Comparison of ENCODE assay signal across 12 cellular contexts in the genomic region with DNA sequence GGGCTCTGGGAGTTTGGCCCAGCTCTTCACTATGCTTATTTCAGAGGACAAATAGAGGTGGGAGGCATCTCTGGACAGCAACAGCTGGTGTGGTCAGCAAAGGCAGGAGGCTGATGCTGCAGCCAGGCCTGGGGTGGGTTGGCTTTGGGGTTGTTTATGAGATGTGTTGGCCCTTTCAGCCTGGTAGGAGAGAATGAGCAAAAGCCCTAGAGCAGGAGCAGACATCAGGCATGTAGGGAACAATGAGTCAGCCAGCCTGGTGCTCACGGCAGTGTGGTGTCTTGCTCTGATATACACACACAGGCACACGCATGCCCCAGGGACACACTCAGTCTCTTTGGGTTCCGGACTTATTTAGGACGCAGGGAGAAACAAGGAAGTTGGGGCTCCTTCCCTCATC.
DNase-seq lines count a peak whose midpoint lies in the region; ATAC-seq, FAIRE-seq and TF ChIP-seq lines count a peak whose summit lies in the region.
"Had no signal": no experiment of that assay in that cellular context is flagged by ENCODE, and none has a peak within 500 bp of the region (broad histone marks: within the 10 kb centered on the region; RNA-seq: fewer than 3 reads in every experiment).

No MANE protein-coding gene starts in this region.

- H3K79me2 ChIP-seq in mesendoderm (ENCODE audit: control insufficient read depth, insufficient read depth, low read length): no peaks in the 10 kb centered on the region

- no peaks in the 10 kb centered on the region for H3K36me3 ChIP-seq in mesendoderm (ENCODE audit: control insufficient read depth, insufficient read depth, low read length)
- no peaks in the 10 kb centered on the region for H3K36me3 ChIP-seq in stomach
- no peaks in the 10 kb centered on the region for H3K36me3 ChIP-seq in small intestine (ENCODE audit: control insufficient read depth in 2 of 2, insufficient read depth in 2 of 2, low read length in 2 of 2)
- H3K36me3 ChIP-seq: left lung had no signal

- H3K27ac Mint-ChIP-seq in central memory CD8-positive, alpha-beta T cell (ENCODE audit: low read depth): peak overlapping the region; percentile 55

- no peak for ATAC-seq in central memory CD8-positive, alpha-beta T cell (replicated peaks; ENCODE audit: extremely low read depth, poor library complexity, severe bottlenecking)
- ATAC-seq in omental fat pad (ENCODE audit: low FRiP score): no peak
- ATAC-seq: left lung had no signal

- no peak for FAIRE-seq in small intestine (lab: Jason Lieb, UNC)
- FAIRE-seq: RCC 7860 had no signal

- no CpG with 5 or more reads among the region's 4 CpGs for WGBS in mesendoderm (ENCODE audit: extremely low coverage, insufficient coverage, low lambda C conversion rate)
- 75 to 86% (median 83%) methylated on average over 3 to 4 of the region's 4 CpGs for WGBS in stomach, 5 donors
- WGBS in small intestine, 3 donors: 81 to 89% (median 84%) methylated on average over 4 of the region's 4 CpGs

- H3K27ac ChIP-seq in mesendoderm (ENCODE audit: low read depth, low read length) (no peak overlapping the region), stomach (no peak overlapping the region), small intestine (ENCODE audit: low read depth in 1 of 2, low read length in 1 of 2) (no peak overlapping the region)
- H3K27ac ChIP-seq: left lung, testis had no signal

- intact Hi-C loops in stomach (cut with DNase I; ENCODE audit: low total_unique reads): no loop called here

- no peak overlapping the region for H3K18ac ChIP-seq in mesendoderm (ENCODE audit: low read length)

- no peak overlapping the region for H3K4ac ChIP-seq in mesendoderm (ENCODE audit: low read depth, low read length)

- no peak overlapping the region for H4K8ac ChIP-seq in mesendoderm (ENCODE audit: low read depth, low read length)

- no peak overlapping the region for H2BK5ac ChIP-seq in mesendoderm (ENCODE audit: low read length)

- no peak overlapping the region for H2BK15ac ChIP-seq in mesendoderm (replicated peaks; ENCODE audit: low read depth)

- H3K9me3 Mint-ChIP-seq in central memory CD8-positive, alpha-beta T cell: no peaks in the 10 kb centered on the region

- no peak overlapping the region for H3K4me3 Mint-ChIP-seq in central memory CD8-positive, alpha-beta T cell

- no peak overlapping the region for H4K5ac ChIP-seq in mesendoderm (ENCODE audit: low read length)

- H3K27me3 ChIP-seq in mesendoderm (ENCODE audit: insufficient read depth, low read length, poor library complexity): no peaks in the 10 kb centered on the region
- peaks cover 0 to 5% (median 0%) of the 10 kb centered on the region in 3 donors for H3K27me3 ChIP-seq in stomach
- no peaks in the 10 kb centered on the region for H3K27me3 ChIP-seq in small intestine (ENCODE audit: control insufficient read depth in 2 of 2, insufficient read depth in 2 of 2, low read length in 2 of 2)
- H3K27me3 ChIP-seq: left lung, testis had no signal

- no peak for TF ChIP-seq CTCF in stomach (IDR thresholded peaks at IDR 0.05)
- no peak for TF ChIP-seq CTCF in omental fat pad (IDR thresholded peaks at IDR 0.05)

- H2AK5ac ChIP-seq in mesendoderm (ENCODE audit: low read length): no peak overlapping the region

- H3K4me1 Mint-ChIP-seq in central memory CD8-positive, alpha-beta T cell: peaks cover 17% of the 10 kb centered on the region

- DNase-seq in Daoy (ENCODE audit: low read depth): peak; percentile 60
- peak; percentile 84 for DNase-seq in T1000 (lab: John Stamatoyannopoulos, UW)
- DNase-seq in central memory CD8-positive, alpha-beta T cell (ENCODE audit: low spot score in 2 of 2): no peak
- peak; percentile 53 to 56 for DNase-seq in stimulated activated CD4-positive, alpha-beta T cell treated with anti-CD3 and anti-CD28 coated beads, Interleukin-2, amount 100 ng/mL, for 24 hours
- no peak for DNase-seq in mesendoderm
- DNase-seq in stomach: no peak
- no peak for DNase-seq in omental fat pad (ENCODE audit: low spot score)
- no peak for DNase-seq in small intestine
- DNase-seq: left lung, testis had no signal

- no peaks in the 10 kb centered on the region for H3K4me1 ChIP-seq in mesendoderm (ENCODE audit: control insufficient read depth, low read depth, low read length)
- H3K4me1 ChIP-seq in stomach: no peaks in the 10 kb centered on the region
- no peaks in the 10 kb centered on the region for H3K4me1 ChIP-seq in small intestine (ENCODE audit: control insufficient read depth in 2 of 2, insufficient read depth in 1 of 2, low read depth in 1 of 2, low read length in 1 of 2)
- H3K4me1 ChIP-seq: Caco-2, left lung, testis had no signal

- H3K9me3 ChIP-seq in stomach (no peaks in the 10 kb centered on the region), small intestine (ENCODE audit: control insufficient read depth, low read depth) (no peaks in the 10 kb centered on the region)
- H3K9me3 ChIP-seq: Caco-2, left lung, testis had no signal

- H3K36me3 Mint-ChIP-seq in central memory CD8-positive, alpha-beta T cell (ENCODE audit: insufficient read depth): peaks cover 31% of the 10 kb centered on the region

- no peak overlapping the region for H3K56ac ChIP-seq in mesendoderm (ENCODE audit: low read length)

- no peak for TF ChIP-seq POLR2A in stomach (IDR thresholded peaks at IDR 0.05)

- no peak overlapping the region for H3K4me3 ChIP-seq in mesendoderm (ENCODE audit: low read length)
- H3K4me3 ChIP-seq in stomach: no peak overlapping the region
- no peak overlapping the region for H3K4me3 ChIP-seq in small intestine (ENCODE audit: low read depth in 1 of 2, low read length in 2 of 2)
- H3K4me3 ChIP-seq: left lung, testis had no signal

- no peak overlapping the region for H3K9ac ChIP-seq in mesendoderm (ENCODE audit: low read length)

- H3K79me1 ChIP-seq in mesendoderm (ENCODE audit: low read length): no peaks in the 10 kb centered on the region

- H2BK120ac ChIP-seq in mesendoderm (ENCODE audit: low read depth, low read length): no peak overlapping the region

- no peaks in the 10 kb centered on the region for H3K27me3 Mint-ChIP-seq in central memory CD8-positive, alpha-beta T cell

- no peak for TF ChIP-seq EP300 in stomach (IDR thresholded peaks at IDR 0.05)

- no peak overlapping the region for H3K23ac ChIP-seq in mesendoderm (ENCODE audit: low read length)

- no peak overlapping the region for H3K4me2 ChIP-seq in mesendoderm (ENCODE audit: low read length)

Comparison
In these comparisons a context has a peak if more than half of its experiments do, and no peak if none do; other contexts are left out.
1. DNase-seq: peak in Daoy (single experiment), T1000 (single experiment) and stimulated activated CD4-positive, alpha-beta T cell treated with anti-CD3 and anti-CD28 coated beads, Interleukin-2, amount 100 ng/mL, for 24 hours (2 of 2); none in central memory CD8-positive, alpha-beta T cell (0 of 2), mesendoderm (single experiment), stomach (single experiment), omental fat pad (single experiment) and small intestine (single experiment).